8 cellular contexts compared by ENCODE assay signal in genomic region chr5:16934669-16935068, GRCh38. TPM values are rescaled to one million over a fixed set of nuclear protein-coding genes. Genes with fewer than 3 reads are reported as not detected.
DNase-seq lines count a peak whose midpoint lies in the region; ATAC-seq and TF ChIP-seq lines count a peak whose summit lies in the region.

No MANE protein-coding gene starts in this region.

- in situ Hi-C loops in astrocyte of the cerebellum (cut with HindIII; ENCODE audit: low sequenced_read_pairs) = no loop called here

- intact Hi-C loops in heart right ventricle (cut with DNase I) = loop anchor here (1.0 to 10.0 kb wide), 14 partner anchors 140 to 256 kb away; no protein-coding TSS in a partner anchor
- intact Hi-C loops in left cardiac atrium (cut with DNase I) = loop anchor here (5.0 to 10.0 kb wide), 4 partner anchors 140 to 258 kb away; no protein-coding TSS in a partner anchor
- intact Hi-C loops in lower leg skin (cut with DNase I; ENCODE audit: low total_unique reads) = no loop called here
- intact Hi-C loops in vagina (cut with DNase I) = loop anchor here (10.0 kb wide), 1 partner anchor 250 kb away; no protein-coding TSS in a partner anchor

- H3K27ac ChIP-seq in heart right ventricle = peak overlapping the region in 6 of 10 donors; percentile 67 to 82 (median 77)
- H3K27ac ChIP-seq in vagina = peak overlapping the region; percentile 69

- no peak for ATAC-seq in heart right ventricle
- no peak for ATAC-seq in left cardiac atrium
- no peak for ATAC-seq in HG02852 (IDR thresholded peaks at IDR 0.05; ENCODE audit: unreplicated experiment)

- no peak for TF ChIP-seq CTCF in heart right ventricle (IDR thresholded peaks at IDR 0.05)
- no peak for TF ChIP-seq CTCF in astrocyte of the cerebellum (IDR thresholded peaks at IDR 0.05; ENCODE audit: low read depth, low read length, missing control alignments)
- no peak for TF ChIP-seq CTCF in lower leg skin (IDR thresholded peaks at IDR 0.05)
- no peak for TF ChIP-seq CTCF in vagina (IDR thresholded peaks at IDR 0.05)

- H3K9me3 ChIP-seq in heart right ventricle = no peaks in the 10 kb centered on the region
- H3K9me3 ChIP-seq in vagina = no peaks in the 10 kb centered on the region

- no peaks in the 10 kb centered on the region for H3K36me3 ChIP-seq in heart right ventricle
- no peaks in the 10 kb centered on the region for H3K36me3 ChIP-seq in vagina

- 2% methylated on average over 4 of the region's 4 CpGs for WGBS in heart right ventricle, 2 donors
- 0 to 1% methylated on average over 4 of the region's 4 CpGs for WGBS in lower leg skin, 2 donors

- H3K4me3 ChIP-seq in heart right ventricle (peak overlapping the region; percentile 57 to 87 (median 72)), astrocyte of the cerebellum (ENCODE audit: low read depth, low read length) (peak overlapping the region; percentile 89), lower leg skin (ENCODE audit: low read depth, poor library complexity, severe bottlenecking) (peak overlapping the region; percentile 82), vagina (peak overlapping the region; percentile 68 to 77)

- no peak for TF ChIP-seq POLR2A in lower leg skin (IDR thresholded peaks at IDR 0.05)
- no peak for TF ChIP-seq POLR2A in vagina (IDR thresholded peaks at IDR 0.05)

- H3K27me3 ChIP-seq in heart right ventricle (peaks cover 0 to 69% (median 49%) of the 10 kb centered on the region in 7 donors), vagina (no peaks in the 10 kb centered on the region)

- H3K4me1 ChIP-seq in heart right ventricle = peaks cover 0 to 55% (median 18%) of the 10 kb centered on the region in 9 donors
- H3K4me1 ChIP-seq in vagina = peaks cover 27% of the 10 kb centered on the region

- no peak for DNase-seq in heart right ventricle
- DNase-seq in left cardiac atrium = no peak
- no peak for DNase-seq in astrocyte of the cerebellum (ENCODE audit: low read depth)
- no peak for DNase-seq in lower leg skin (ENCODE audit: low spot score in 2 of 2)
- no peak for DNase-seq in vagina (ENCODE audit: extremely low spot score in 2 of 2)
- DNase-seq in effector CD8-positive, alpha-beta T cell (lab: John Stamatoyannopoulos, UW) = no peak
- DNase-seq in NCI-H2196 (lab: John Stamatoyannopoulos, UW; ENCODE audit: unreplicated experiment) = no peak

RNA-seq across cellular contexts. Expression of gene MYO10, which starts 1.4 kb away (rescaled TPM):
- 1 to 10 TPM; 2.8 to 8.2 (median 5.1) TPM for total RNA-seq in heart right ventricle
- polyA plus RNA-seq in heart right ventricle = 1 to 10 TPM; 1.2 to 4.1 TPM
- total RNA-seq in left cardiac atrium = 1 to 10 TPM; 3.8 to 7.7 TPM
- total RNA-seq in lower leg skin = 10 to 100 TPM; 34.7 to 57.4 (median 47.3) TPM
- 22.1 TPM for total RNA-seq in vagina
